8 cellular contexts compared by ENCODE assay signal in the genomic region with DNA sequence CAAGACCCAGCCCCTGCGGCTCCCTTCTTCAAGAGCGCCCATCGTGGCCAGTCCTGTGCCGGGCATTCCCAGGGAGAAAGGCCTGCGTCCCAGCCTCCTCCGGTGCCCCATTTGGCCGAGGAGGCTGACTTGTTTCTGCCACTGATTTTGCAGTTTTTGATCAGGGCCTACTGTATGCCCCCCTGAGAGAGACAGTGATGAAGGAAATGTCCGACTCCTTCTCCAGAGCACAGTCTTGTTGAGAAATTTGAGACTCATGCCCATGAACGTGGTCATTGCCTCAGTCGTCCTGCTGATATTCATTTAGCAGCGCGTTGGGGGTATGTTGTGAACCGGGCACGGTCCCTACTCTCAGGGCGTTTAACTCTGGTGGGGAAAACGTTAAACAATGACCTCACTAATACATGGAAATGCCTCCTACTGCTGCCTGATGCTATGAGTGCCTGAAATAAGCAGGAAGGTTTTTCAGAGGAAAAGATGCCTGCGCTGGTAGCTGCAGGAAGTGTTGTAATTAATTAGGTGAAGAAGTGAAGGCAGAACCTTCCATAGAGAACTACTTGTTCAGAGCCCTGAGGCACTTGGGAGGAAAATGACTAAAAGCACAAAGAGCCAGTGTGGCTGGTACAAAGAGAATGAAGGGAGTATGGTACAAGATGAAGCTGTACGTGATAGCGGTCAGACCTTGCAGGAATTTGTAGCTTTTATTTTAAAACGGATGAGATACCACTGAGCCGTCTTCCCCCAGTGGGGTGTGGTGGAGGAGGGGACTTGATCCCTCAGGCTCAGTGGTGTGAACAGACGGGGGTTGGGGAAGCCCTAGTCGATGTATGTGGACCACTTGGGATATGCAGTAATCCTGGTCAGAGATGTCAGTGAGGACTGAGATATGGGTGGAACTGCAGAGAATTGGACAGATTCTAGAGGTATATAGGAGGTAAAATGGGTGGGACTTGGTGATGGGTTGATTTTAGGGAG. TPM values are rescaled to one million over a fixed set of nuclear protein-coding genes. Genes with fewer than 3 reads are reported as not detected.
DNase-seq lines count a peak whose midpoint lies in the region; ATAC-seq, FAIRE-seq and TF ChIP-seq lines count a peak whose summit lies in the region.

No MANE protein-coding gene starts in this region.

- H3K4me1 ChIP-seq in kidney (ENCODE audit: control insufficient read depth in 1 of 2, insufficient read depth in 1 of 2, low read depth in 1 of 2, low read length in 2 of 2), result peaks cover 12 to 16% of the 10 kb centered on the region in 2 donors

- peaks cover 5 to 8% of the 10 kb centered on the region in 2 donors for H3K36me3 ChIP-seq in kidney (ENCODE audit: control insufficient read depth in 1 of 2, insufficient read depth in 2 of 2, low read length in 2 of 2)

- intact Hi-C loops in kidney (cut with DNase I), result no loop called here

- DNase-seq in EH (ENCODE audit: low read depth) (peak; percentile 64), astrocyte of the hippocampus (ENCODE audit: low read depth, low spot score) (peak; percentile 37), kidney (no peak), type B pancreatic cell (ENCODE audit: extremely low spot score, unreplicated experiment) (no peak), KG1 (lab: John Stamatoyannopoulos, UW) (no peak)
- no peak for DNase-seq in effector CD4-positive, alpha-beta T cell

- peak overlapping the region; percentile 94 to 99 for H3K4me3 ChIP-seq in kidney (ENCODE audit: low read length in 2 of 2)

- H3K4me1 Mint-ChIP-seq in type B pancreatic cell (ENCODE audit: unreplicated experiment), result peaks cover 25% of the 10 kb centered on the region

- ATAC-seq in HG03457 (IDR thresholded peaks at IDR 0.05; ENCODE audit: unreplicated experiment), result peak; percentile 10
- ATAC-seq in HG03439 (IDR thresholded peaks at IDR 0.05; ENCODE audit: unreplicated experiment), result no peak

- no peak overlapping the region for H3K4me3 Mint-ChIP-seq in type B pancreatic cell

- H3K27me3 Mint-ChIP-seq in type B pancreatic cell, result no peaks in the 10 kb centered on the region

- H3K27ac ChIP-seq in kidney (ENCODE audit: low read depth in 2 of 2, low read length in 2 of 2), result peak overlapping the region; percentile 66 to 69

- H3K9ac ChIP-seq in kidney (ENCODE audit: low read length in 2 of 2), result peak overlapping the region; percentile 92 to 95

- H3K27ac Mint-ChIP-seq in type B pancreatic cell, result no peak overlapping the region

- TF ChIP-seq CTCF in kidney (IDR thresholded peaks at IDR 0.05; ENCODE audit: borderline replicate concordance, extremely low read depth, insufficient read depth) (no peak), type B pancreatic cell (conservative IDR thresholded peaks at IDR 0.05) (peak; percentile 1)

- H3K36me3 Mint-ChIP-seq in type B pancreatic cell, result peaks cover 3% of the 10 kb centered on the region

- no peaks in the 10 kb centered on the region for H3K9me3 Mint-ChIP-seq in type B pancreatic cell

- no peak for FAIRE-seq in kidney (lab: Jason Lieb, UNC)

- H3K9me3 ChIP-seq in kidney (ENCODE audit: control insufficient read depth in 1 of 2, low read length in 2 of 2), result no peaks in the 10 kb centered on the region

RNA-seq across cellular contexts. Expression of a gene that starts 0.7 kb away (rescaled TPM):
- total RNA-seq in kidney (27.5 TPM), type B pancreatic cell (ENCODE audit: low replicate concordance) (29.5 and 35.0 TPM in 2 replicates)
- polyA plus RNA-seq in kidney (ENCODE audit: insufficient read depth, low read depth, low replicate concordance), result 42.0 TPM

RNA-seq across cellular contexts. Expression of a gene that starts 1.0 kb away (rescaled TPM):
- total RNA-seq in kidney (44.2 TPM), type B pancreatic cell (ENCODE audit: low replicate concordance) (57.1 and 79.9 TPM in 2 replicates)
- 31.3 TPM for polyA plus RNA-seq in kidney (ENCODE audit: insufficient read depth, low read depth, low replicate concordance)

RNA-seq across cellular contexts. Expression of a gene that starts 57.9 kb away (rescaled TPM):
- total RNA-seq in kidney (0.19 TPM), type B pancreatic cell (ENCODE audit: low replicate concordance) (4.4 and 17.1 TPM in 2 replicates)
- 0.34 TPM for polyA plus RNA-seq in kidney (ENCODE audit: insufficient read depth, low read depth, low replicate concordance)

Comparison
In these comparisons a context has a peak if more than half of its experiments do, and no peak if none do; other contexts are left out.
1. DNase-seq: peak in EH (single experiment) and astrocyte of the hippocampus (single experiment); none in kidney (single experiment), type B pancreatic cell (single experiment), effector CD4-positive, alpha-beta T cell (single experiment) and KG1 (single experiment).